Comparison of ENCODE assay signal across 9 cellular contexts in genomic region chr11:104531075-104531474, GRCh38.
A peak's percentile ranks its signal among the peaks of the same experiment; 100 is the strongest.
DNase-seq lines count a peak whose midpoint lies in the region; ATAC-seq and TF ChIP-seq lines count a peak whose summit lies in the region.
"Had no signal": no experiment of that assay in that cellular context is flagged by ENCODE, and none has a peak within 500 bp of the region (broad histone marks: within the 10 kb centered on the region; RNA-seq: fewer than 3 reads in every experiment).

No MANE protein-coding gene starts in this region.

- H2AFZ ChIP-seq in H9 (ENCODE audit: low read length): no peak overlapping the region

- no peaks in the 10 kb centered on the region for H3K4me1 ChIP-seq in H9 (ENCODE audit: insufficient read depth, low read length)
- H3K4me1 ChIP-seq in left lung: no peaks in the 10 kb centered on the region
- H3K4me1 ChIP-seq in aorta (ENCODE audit: control insufficient read depth in 1 of 2, insufficient read depth in 2 of 2, low read length in 2 of 2): no peaks in the 10 kb centered on the region

- ATAC-seq in T-helper 17 cell (peak; percentile 41), left lung (peak; percentile 65), GM21723 (IDR thresholded peaks at IDR 0.05; ENCODE audit: unreplicated experiment) (no peak), aorta (ENCODE audit: low FRiP score) (no peak), HG02840 (IDR thresholded peaks at IDR 0.05; ENCODE audit: low FRiP score, unreplicated experiment) (no peak)

- no peak overlapping the region for H2BK12ac ChIP-seq in H9 (ENCODE audit: insufficient read length, low read depth, low read length)

- H3K27ac Mint-ChIP-seq in H9: peak overlapping the region in 1 of 3 experiments; percentile 36; a peak in 1 of 7 replicates
- no peak overlapping the region for H3K27ac Mint-ChIP-seq in T-helper 17 cell
- H3K27ac Mint-ChIP-seq: memory B cell had no signal

- intact Hi-C loops in left lung (cut with DNase I): no loop called here
- intact Hi-C loops in aorta (cut with DNase I): no loop called here
- intact Hi-C loops in lower leg skin (cut with DNase I; ENCODE audit: low total_unique reads): no loop called here

- no peaks in the 10 kb centered on the region for H3K23me2 ChIP-seq in H9 (ENCODE audit: insufficient read length, low read depth, low read length, poor library complexity, severe bottlenecking)

- H3K4me3 Mint-ChIP-seq in H9: no peak overlapping the region
- H3K4me3 Mint-ChIP-seq in T-helper 17 cell: no peak overlapping the region
- H3K4me3 Mint-ChIP-seq: memory B cell had no signal

- H3K36me3 Mint-ChIP-seq in H9 (ENCODE audit: insufficient read depth in 1 of 3, low read depth in 3 of 3) (peaks cover 0 to 4% (median 2%) of the 10 kb centered on the region in 3 experiments; a peak in 3 of 7 replicates), T-helper 17 cell (ENCODE audit: low read depth) (peaks cover 2% of the 10 kb centered on the region)
- H3K36me3 Mint-ChIP-seq: memory B cell had no signal

- no peak overlapping the region for H3K23ac ChIP-seq in H9 (ENCODE audit: insufficient read length, low read depth, low read length)

- no peak overlapping the region for H4K8ac ChIP-seq in H9 (replicated peaks; ENCODE audit: insufficient read length, low read depth, low read length)

- peaks cover 0 to 3% of the 10 kb centered on the region in 2 experiments; a peak in 1 of 5 replicates for H3K9me3 Mint-ChIP-seq in H9
- H3K9me3 Mint-ChIP-seq: memory B cell had no signal

- H2BK120ac ChIP-seq in H9 (ENCODE audit: low read depth, low read length, poor library complexity, severe bottlenecking): no peak overlapping the region

- no peak overlapping the region for H3K9ac ChIP-seq in H9 (ENCODE audit: extremely low read depth, insufficient read length, low read length)

- H3K4me3 ChIP-seq in GM06990 (replicated peaks; ENCODE audit: low read depth, low read length) (no peak overlapping the region), left lung (no peak overlapping the region), aorta (ENCODE audit: low read length in 2 of 2) (no peak overlapping the region), lower leg skin (ENCODE audit: low read depth, poor library complexity, severe bottlenecking) (no peak overlapping the region)

- no peaks in the 10 kb centered on the region for H4K20me1 ChIP-seq in H9 (ENCODE audit: control insufficient read depth, insufficient read depth, insufficient read length)

- WGBS in H9 (ENCODE audit: extremely low coverage, insufficient read length, low lambda C conversion rate): no CpG with 5 or more reads among the region's 2 CpGs
- WGBS in aorta, 2 donors: 98% methylated on average over 2 of the region's 2 CpGs
- WGBS in lower leg skin, 2 donors: 99 to 100% methylated on average over 2 of the region's 2 CpGs

- no peak overlapping the region for H3K4ac ChIP-seq in H9 (ENCODE audit: low read depth, low read length)

- DNase-seq in GM06990 (ENCODE audit: extremely low read depth, insufficient read length) (no peak), H9 (peak; percentile 39), T-helper 17 cell (no peak), left lung (no peak), aorta (no peak), lower leg skin (ENCODE audit: low spot score in 2 of 2) (no peak)

- H3K4me1 Mint-ChIP-seq in H9 (peaks cover 13 to 18% of the 10 kb centered on the region in 2 experiments), T-helper 17 cell (peaks cover 6% of the 10 kb centered on the region)
- H3K4me1 Mint-ChIP-seq: memory B cell had no signal

- no peak overlapping the region for H3K14ac ChIP-seq in H9 (ENCODE audit: insufficient read depth, low read length)

- H3K56ac ChIP-seq in H9 (ENCODE audit: insufficient read length, low read depth, low read length): no peak overlapping the region

- H4K91ac ChIP-seq in H9 (ENCODE audit: insufficient read length, low read depth, low read length): no peak overlapping the region

- no peak overlapping the region for H3T11ph ChIP-seq in H9 (ENCODE audit: low read length)

- H3K4me2 ChIP-seq in H9 (ENCODE audit: insufficient read depth, insufficient read length, low read length): no peak overlapping the region

- H3K27me3 ChIP-seq in GM06990 (replicated peaks; ENCODE audit: control insufficient read depth, insufficient read depth, low read length) (no peaks in the 10 kb centered on the region), H9 (ENCODE audit: insufficient read depth, low read length) (no peaks in the 10 kb centered on the region), left lung (no peaks in the 10 kb centered on the region), aorta (ENCODE audit: control insufficient read depth in 1 of 2, insufficient read depth in 2 of 2, low read length in 1 of 2) (no peaks in the 10 kb centered on the region)

- TF ChIP-seq CTCF in GM06990 (IDR thresholded peaks at IDR 0.05; ENCODE audit: insufficient read depth, low read length, poor library complexity, severe bottlenecking): peak; percentile 47
- TF ChIP-seq CTCF in H9 (conservative IDR thresholded peaks at IDR 0.05): peak; percentile 66
- TF ChIP-seq CTCF in left lung (IDR thresholded peaks at IDR 0.05): peak in 1 of 2 donors; percentile 8
- TF ChIP-seq CTCF in lower leg skin (IDR thresholded peaks at IDR 0.05): no peak

- H3K9me3 ChIP-seq in H9 (ENCODE audit: control insufficient read depth, low read depth, low read length) (no peaks in the 10 kb centered on the region), T-helper 17 cell (ENCODE audit: control insufficient read depth, low read length, poor library complexity, severe bottlenecking) (no peaks in the 10 kb centered on the region), left lung (no peaks in the 10 kb centered on the region), aorta (ENCODE audit: control insufficient read depth, low read length) (no peaks in the 10 kb centered on the region)

- H2BK5ac ChIP-seq in H9 (ENCODE audit: insufficient read length, low read length): no peak overlapping the region

- no peak overlapping the region for H3K27ac ChIP-seq in H9 (ENCODE audit: insufficient read length, low read depth, low read length)
- H3K27ac ChIP-seq in left lung: no peak overlapping the region
- no peak overlapping the region for H3K27ac ChIP-seq in aorta (ENCODE audit: low read depth in 1 of 2, low read length in 2 of 2)

- no peaks in the 10 kb centered on the region for H3K36me3 ChIP-seq in GM06990 (ENCODE audit: control insufficient read depth, insufficient read depth, low read length)
- H3K36me3 ChIP-seq in left lung: no peaks in the 10 kb centered on the region
- H3K36me3 ChIP-seq in aorta (ENCODE audit: control insufficient read depth in 1 of 2, insufficient read depth in 2 of 2, low read length in 1 of 2): no peaks in the 10 kb centered on the region

- H4K5ac ChIP-seq in H9 (ENCODE audit: insufficient read length, low read depth, low read length): no peak overlapping the region

- no peaks in the 10 kb centered on the region for H3K27me3 Mint-ChIP-seq in H9 (ENCODE audit: low read depth)
- H3K27me3 Mint-ChIP-seq in T-helper 17 cell: peaks cover 13% of the 10 kb centered on the region

- no peak for TF ChIP-seq POLR2A in lower leg skin (IDR thresholded peaks at IDR 0.05)

- H3K79me1 ChIP-seq in H9 (ENCODE audit: insufficient read depth, low read depth, low read length, poor library complexity, severe bottlenecking): no peaks in the 10 kb centered on the region

- H3K18ac ChIP-seq in H9 (ENCODE audit: insufficient read length, low read depth, low read length): no peak overlapping the region

- no peaks in the 10 kb centered on the region for H3K79me2 ChIP-seq in H9 (ENCODE audit: insufficient read depth, low read length)

- no peak overlapping the region for H2BK20ac ChIP-seq in H9 (ENCODE audit: low read depth, low read length, poor library complexity, severe bottlenecking)

- no peak overlapping the region for H2AK5ac ChIP-seq in H9 (ENCODE audit: insufficient read length, low read length)

- no peak overlapping the region for H2BK15ac ChIP-seq in H9 (ENCODE audit: low read depth, low read length)

Comparison
In these comparisons a context has a peak if more than half of its experiments do, and no peak if none do; other contexts are left out.
1. CTCF ChIP-seq: peak in GM06990 (single experiment) and H9 (single experiment); none in lower leg skin (0 of 3).
2. ATAC-seq: peak in T-helper 17 cell (single experiment) and left lung (single experiment); none in GM21723 (single experiment), aorta (single experiment) and HG02840 (single experiment).